27 cellular contexts compared by ENCODE assay signal in the genomic region with DNA sequence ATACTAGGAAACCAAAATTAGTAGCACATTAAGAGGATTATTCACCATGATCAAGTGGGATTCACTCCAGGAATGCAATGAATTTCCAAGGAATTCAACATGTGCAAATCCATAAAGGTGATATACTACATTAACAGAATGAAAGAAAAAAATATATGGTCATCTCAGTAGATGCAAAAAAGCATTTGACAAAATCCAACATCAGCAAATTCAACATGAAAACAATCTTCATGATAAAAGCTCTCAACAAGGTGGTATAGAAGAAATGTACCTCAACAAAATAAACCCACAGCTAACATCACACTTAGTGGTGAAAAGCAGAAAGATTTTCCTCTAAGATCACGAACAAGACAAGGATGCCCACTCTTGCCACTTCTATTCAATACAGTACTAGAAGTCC.
"Had no signal": no experiment of that assay in that cellular context is flagged by ENCODE, and none has a peak within 500 bp of the region (broad histone marks: within the 10 kb centered on the region; RNA-seq: fewer than 3 reads in every experiment).

No MANE protein-coding gene starts in this region.

- H3K36me3 ChIP-seq: stomach, suprapubic skin, thoracic aorta, thyroid gland, tibial artery, tibial nerve, transverse colon, upper lobe of left lung, upper lobe of right lung, uterus, vagina had no signal

- DNase-seq: stimulated activated CD4-positive, alpha-beta T cell treated with anti-CD3 and anti-CD28 coated beads, Interleukin-2, amount 100 ng/mL, for 48 hours; stimulated activated CD4-positive, alpha-beta T cell treated with anti-CD3 and anti-CD28 coated beads, Interleukin-4, amount 100 ng/mL, for 1 hour; stimulated activated CD4-positive, alpha-beta T cell treated with anti-CD3 and anti-CD28 coated beads, Interleukin-4, amount 100 ng/mL, for 24 hours; stimulated activated CD4-positive, alpha-beta T cell treated with anti-CD3 and anti-CD28 coated beads, Interleukin-4, amount 100 ng/mL, for 4 hours; stimulated activated CD8-positive, alpha-beta memory T cell treated with anti-CD3 and anti-CD28 coated beads, Interleukin-4, amount 100 ng/mL, for 48 hours; stimulated activated naive B cell treated with anti-CD40 and anti-IgM and Interleukin-4, amounts not matched to agents 10 μg/mL and 1 μg/mL and 100 μg/mL, for 72 hours; stimulated activated naive CD4-positive, alpha-beta T cell; stimulated activated naive CD4-positive, alpha-beta T cell treated with Interleukin-2 at 50 U/mL for 16 hours; stimulated activated naive CD8-positive, alpha-beta T cell treated with anti-CD3 and anti-CD28 coated beads, Interleukin-15, amount 100 ng/mL, for 72 hours; stimulated activated naive CD8-positive, alpha-beta T cell treated with anti-CD3 and anti-CD28 coated beads, Interleukin-15, Interleukin-2, amounts not matched to agents 100 U/mL and 50 U/mL, for 24 hours; stomach; substantia nigra; testis; thyroid gland; tibial artery; transverse colon; trophoblast cell; upper lobe of left lung; upper lobe of right lung; uterus had no signal

- FAIRE-seq: urothelium cell line had no signal

- ATAC-seq: stimulated activated effector memory CD8-positive, alpha-beta T cell treated with anti-CD3 and anti-CD28 coated beads, Interleukin-12 subunit alpha, Interleukin-12 subunit beta, amount 100 ng/mL, for 72 hours; stimulated activated memory B cell treated with anti-CD40 and anti-IgM and Interleukin-4, amounts not matched to agents 10 μg/mL and 1 μg/mL and 100 μg/mL, for 72 hours; stimulated activated naive B cell treated with anti-CD40 and anti-IgM and Interleukin-4, amounts not matched to agents 10 μg/mL and 1 μg/mL and 100 μg/mL, for 72 hours; stimulated activated naive CD8-positive, alpha-beta T cell treated with anti-CD3 and anti-CD28 coated beads, Interleukin-15, amount 100 ng/mL, for 72 hours; stimulated activated naive CD8-positive, alpha-beta T cell treated with anti-CD3 and anti-CD28 coated beads, Interleukin-15, Interleukin-2, amounts not matched to agents 100 U/mL and 50 U/mL, for 24 hours; upper lobe of right lung had no signal

- H3K27me3 ChIP-seq: stomach, suprapubic skin, testis, thyroid gland, tibial artery, tibial nerve, transverse colon, upper lobe of left lung, upper lobe of right lung, uterus, vagina had no signal

- H3K4me1 ChIP-seq: stomach, suprapubic skin, testis, thyroid gland, tibial artery, tibial nerve, transverse colon, upper lobe of left lung, upper lobe of right lung, uterus, vagina had no signal

- H3K9me3 ChIP-seq: testis, thyroid gland, tibial artery, upper lobe of left lung, upper lobe of right lung, uterus, vagina had no signal

- H3K4me3 ChIP-seq: stomach, suprapubic skin, testis, thoracic aorta, thyroid gland, tibial artery, tibial nerve, transverse colon, upper lobe of left lung, upper lobe of right lung, uterus, vagina had no signal

- H3K27ac ChIP-seq: stomach, suprapubic skin, testis, thoracic aorta, thyroid gland, tibial artery, tibial nerve, transverse colon, upper lobe of left lung, upper lobe of right lung, uterus, vagina had no signal
